In the genomic region with DNA sequence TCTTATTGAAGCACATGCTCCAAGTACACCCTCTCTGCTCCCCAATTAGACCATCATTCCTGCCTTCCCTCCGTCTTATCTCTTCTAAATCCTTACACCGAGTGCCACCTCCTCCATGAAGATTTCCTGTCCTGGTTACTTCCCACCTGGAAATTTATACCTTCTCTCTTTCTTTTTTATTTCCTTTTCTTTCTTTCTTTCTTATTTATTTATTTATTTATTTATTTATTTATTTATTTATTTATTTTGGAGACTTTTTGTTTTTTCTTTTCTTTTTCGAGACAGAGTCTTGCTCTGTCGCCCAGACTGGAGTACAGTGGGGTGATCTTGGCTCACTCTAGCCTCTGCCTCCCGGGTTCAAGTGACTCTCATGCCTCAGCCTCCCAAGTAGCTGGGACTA, we compare ENCODE assay signal across 20 cellular contexts.
"Had no signal": no experiment of that assay in that cellular context is flagged by ENCODE, and none has a peak within 500 bp of the region (broad histone marks: within the 10 kb centered on the region; RNA-seq: fewer than 3 reads in every experiment).

No MANE protein-coding gene starts in this region.

- ATAC-seq: left lung; lower lobe of right lung; psoas muscle; right lobe of liver; stimulated activated effector memory CD8-positive, alpha-beta T cell treated with anti-CD3 and anti-CD28 coated beads, Interleukin-12 subunit alpha, Interleukin-12 subunit beta, amount 100 ng/mL, for 72 hours; stimulated activated naive CD8-positive, alpha-beta T cell treated with anti-CD3 and anti-CD28 coated beads, Interleukin-15, Interleukin-2, amounts not matched to agents 100 U/mL and 50 U/mL, for 24 hours had no signal

- DNase-seq: colonic mucosa; dorsolateral prefrontal cortex; effector CD8-positive, alpha-beta T cell; heart right ventricle; hypothalamus; islet precursor cell; left lung; lower lobe of right lung; midbrain; occipital lobe; psoas muscle; retina; right lobe of liver; stimulated activated CD4-positive, alpha-beta T cell treated with anti-CD3 and anti-CD28 coated beads, Interleukin-4, amount 100 ng/mL, for 1 hour; stimulated activated CD8-positive, alpha-beta memory T cell treated with anti-CD3 and anti-CD28 coated beads, Interleukin-4, amount 100 ng/mL, for 48 hours; stimulated activated naive CD8-positive, alpha-beta T cell treated with anti-CD3 and anti-CD28 coated beads, Interleukin-15, Interleukin-2, amounts not matched to agents 100 U/mL and 50 U/mL, for 24 hours had no signal

- H3K9me3 ChIP-seq: colonic mucosa, heart right ventricle, left lung, lower lobe of right lung, psoas muscle, right lobe of liver, suprapubic skin, tibial nerve had no signal

- H3K79me2 ChIP-seq: parathyroid adenoma had no signal

- H3K36me3 ChIP-seq: colonic mucosa, heart right ventricle, left lung, lower lobe of right lung, right lobe of liver, suprapubic skin, tibial nerve had no signal

- H3K4me3 ChIP-seq: colonic mucosa, dorsolateral prefrontal cortex, heart right ventricle, left lung, lower lobe of right lung, right lobe of liver, suprapubic skin, tibial nerve had no signal

- H3K27ac ChIP-seq: colonic mucosa, left lung, lower lobe of right lung, parathyroid adenoma, psoas muscle, right lobe of liver, suprapubic skin had no signal

- H3K27me3 ChIP-seq: colonic mucosa, heart right ventricle, right lobe of liver, suprapubic skin, tibial nerve had no signal

- H2AFZ ChIP-seq: parathyroid adenoma had no signal

- H3K4me1 ChIP-seq: colonic mucosa, left lung, lower lobe of right lung, parathyroid adenoma, psoas muscle, right lobe of liver, suprapubic skin, tibial nerve had no signal

- H3K9ac ChIP-seq: parathyroid adenoma had no signal
